Comparison of ENCODE assay signal across 1 cellular context in the genomic region with DNA sequence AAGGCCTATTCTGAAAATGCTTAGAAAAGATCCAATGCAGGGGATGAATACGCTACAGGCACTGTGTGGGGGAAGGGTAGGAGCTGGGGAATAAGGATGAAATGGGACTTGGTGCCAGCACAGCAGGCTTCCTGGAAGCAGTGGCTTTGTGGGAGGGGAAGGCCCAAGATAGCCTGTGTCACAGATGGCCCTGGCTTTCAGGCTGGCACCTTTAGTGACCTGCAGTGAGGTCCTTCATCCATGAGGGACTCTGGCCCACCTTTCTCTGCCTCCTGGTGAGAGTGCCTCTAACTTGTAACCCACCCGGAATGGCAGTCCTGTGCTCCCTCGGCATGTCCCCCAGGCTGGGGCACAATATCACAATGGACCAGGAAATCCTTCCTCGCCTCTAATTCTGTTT.
TF ChIP-seq lines count a peak whose summit lies in the region.

No MANE protein-coding gene starts in this region.

TF ChIP-seq in H1, 55 proteins besides CTCF, POLR2A, EP300 and RAD21:
- TF ChIP-seq NRF1 (IDR thresholded peaks at IDR 0.05; ENCODE audit: low read depth, low read length) (no peak), SIRT6 (IDR thresholded peaks at IDR 0.05; ENCODE audit: low read length) (no peak), RXRA (IDR thresholded peaks at IDR 0.05; ENCODE audit: insufficient read depth, low read depth, low read length) (no peak), YY1 (IDR thresholded peaks at IDR 0.05; ENCODE audit: low read depth, low read length) (no peak), SIN3A (conservative IDR thresholded peaks at IDR 0.05 in 1 of 2, IDR thresholded peaks at IDR 0.05 in 1 of 2; ENCODE audit: low read depth in 1 of 2, low read length in 2 of 2) (no peak), USF2 (IDR thresholded peaks at IDR 0.05; ENCODE audit: low read length) (no peak), GABPA (IDR thresholded peaks at IDR 0.05; ENCODE audit: borderline replicate concordance, insufficient read depth, low read length) (no peak)
